8 cellular contexts compared by ENCODE assay signal in the genomic region with DNA sequence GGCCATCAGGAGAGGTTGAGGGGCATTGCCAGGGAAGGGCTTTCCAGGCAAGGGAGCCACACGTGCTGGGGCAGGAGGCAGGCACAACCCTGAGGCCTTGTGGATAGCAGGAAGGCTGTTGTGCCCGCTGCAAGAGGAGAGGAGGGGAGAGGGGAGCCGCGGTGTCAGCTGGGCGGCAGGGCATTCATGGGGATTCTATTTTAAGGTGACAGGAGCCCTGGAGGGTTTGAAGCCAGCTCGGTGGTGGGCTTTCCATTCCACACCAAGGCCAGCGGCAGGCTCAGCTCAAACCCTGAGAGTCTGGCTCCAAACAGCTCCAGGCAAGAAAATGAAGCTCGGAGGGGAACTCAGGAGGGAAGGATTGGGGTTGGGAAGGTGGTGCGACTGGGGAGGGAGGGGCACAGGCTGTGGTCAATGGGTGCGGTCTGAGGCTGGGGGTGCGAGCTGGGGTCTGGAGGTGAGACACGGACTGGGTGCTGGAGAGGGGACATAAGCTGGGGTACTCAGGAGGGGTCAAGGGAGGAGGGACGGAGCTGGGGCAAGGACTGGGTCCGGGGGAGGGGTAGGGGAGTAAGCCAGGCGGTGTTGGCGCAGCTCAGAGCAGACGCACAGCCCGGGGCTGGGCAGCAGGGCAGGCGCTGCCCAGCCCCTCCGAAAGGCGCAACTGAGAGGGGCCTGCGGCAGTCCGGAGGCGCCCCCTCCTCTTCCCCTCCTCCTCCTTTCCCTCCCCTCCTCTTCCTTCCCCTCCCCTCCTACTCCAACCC. TPM values are rescaled to one million over a fixed set of nuclear protein-coding genes. Genes with fewer than 3 reads are reported as not detected.
A peak's percentile ranks its signal among the peaks of the same experiment; 100 is the strongest.
DNase-seq lines count a peak whose midpoint lies in the region; ATAC-seq and TF ChIP-seq lines count a peak whose summit lies in the region.

No MANE protein-coding gene starts in this region.

- peaks cover 4% of the 10 kb centered on the region for H3K27me3 Mint-ChIP-seq in CD8-positive, alpha-beta T cell (ENCODE audit: low read depth)
- H3K27me3 Mint-ChIP-seq in T-cell = peaks cover 5 to 6% of the 10 kb centered on the region in 2 donors
- peaks cover 20% of the 10 kb centered on the region for H3K27me3 Mint-ChIP-seq in glutamatergic neuron (ENCODE audit: unreplicated experiment)
- H3K27me3 Mint-ChIP-seq in osteocyte (ENCODE audit: unreplicated experiment) = peaks cover 5% of the 10 kb centered on the region

- no peaks in the 10 kb centered on the region for H4K20me1 ChIP-seq in OCI-LY7 (ENCODE audit: insufficient read depth, low read length)

- no TSS peak for BruUV-seq in OCI-LY7 (replicated peaks; lab: Mats Ljungman, UMichigan)

- no peaks in the 10 kb centered on the region for H3K9me2 ChIP-seq in OCI-LY7 (ENCODE audit: insufficient read depth, low read length)

- CTCF ChIA-PET in CD8-positive, alpha-beta T cell (lab: Charles Lee) = interaction anchor here (0.6 to 8.9 kb wide), 9 partner anchors 9 to 1049 kb away, joined by 3 to 118 read pairs (median 3); no protein-coding TSS in a partner anchor
- CTCF ChIA-PET in T-cell (lab: Charles Lee) (interaction anchor here (0.6 to 2.7 kb wide), 18 partner anchors 15 to 1539 kb away, joined by 3 to 9 read pairs (median 3); partner anchors contain the start of gene MCM2 (in 1 of the 2)), OCI-LY7 (lab: Charles Lee; ENCODE audit: unreplicated experiment) (interaction anchor here (0.7 kb wide), 1 partner anchor 592 kb away, joined by 3 read pairs; no protein-coding TSS in a partner anchor)

- H3K79me2 ChIP-seq in OCI-LY7 (ENCODE audit: insufficient read depth, low read depth, low read length) = no peaks in the 10 kb centered on the region

- H3K9me3 ChIP-seq in CD8-positive, alpha-beta T cell (ENCODE audit: low read length) = no peaks in the 10 kb centered on the region
- H3K9me3 ChIP-seq in OCI-LY7 (ENCODE audit: low read length) = no peaks in the 10 kb centered on the region

- H3K27ac Mint-ChIP-seq in CD8-positive, alpha-beta T cell = peak overlapping the region; percentile 60
- H3K27ac Mint-ChIP-seq in T-cell = peak overlapping the region; percentile 70 to 77
- H3K27ac Mint-ChIP-seq in glutamatergic neuron (ENCODE audit: unreplicated experiment) = peak overlapping the region; percentile 55
- H3K27ac Mint-ChIP-seq in osteocyte (ENCODE audit: unreplicated experiment) = peak overlapping the region; percentile 52

- no peak for DNase-seq in CD8-positive, alpha-beta T cell
- no peak for DNase-seq in T-cell
- DNase-seq in glutamatergic neuron = no peak
- no peak for DNase-seq in osteocyte (ENCODE audit: extremely low spot score, unreplicated experiment)
- no peak for DNase-seq in OCI-LY7 (ENCODE audit: low spot score)
- DNase-seq in kidney glomerular epithelial cell (lab: John Stamatoyannopoulos, UW) = no peak

- no peak overlapping the region for H3K4me2 ChIP-seq in OCI-LY7 (ENCODE audit: low read length)

- H3K4me3 ChIP-seq in CD8-positive, alpha-beta T cell (ENCODE audit: low read depth, low read length) = peak overlapping the region; percentile 48
- no peak overlapping the region for H3K4me3 ChIP-seq in OCI-LY7 (ENCODE audit: low read depth, low read length, poor library complexity, severe bottlenecking)

- peaks cover 11% of the 10 kb centered on the region for H3K4me1 Mint-ChIP-seq in CD8-positive, alpha-beta T cell (ENCODE audit: low read depth)
- H3K4me1 Mint-ChIP-seq in T-cell = peaks cover 11 to 15% (median 12%) of the 10 kb centered on the region in 3 donors
- H3K4me1 Mint-ChIP-seq in glutamatergic neuron (ENCODE audit: low read depth, unreplicated experiment) = peaks cover 53% of the 10 kb centered on the region
- peaks cover 14% of the 10 kb centered on the region for H3K4me1 Mint-ChIP-seq in osteocyte (ENCODE audit: unreplicated experiment)

- POLR2A ChIA-PET in CD8-positive, alpha-beta T cell (lab: Charles Lee) = interaction anchor here (0.5 kb wide), 1 partner anchor 44 kb away, joined by 3 read pairs; no protein-coding TSS in a partner anchor
- POLR2A ChIA-PET in T-cell (lab: Charles Lee) (no interaction called here), OCI-LY7 (lab: Charles Lee) (interaction anchor here (0.6 to 1.1 kb wide), 2 partner anchors 15 to 773 kb away, joined by 3 read pairs; no protein-coding TSS in a partner anchor)

- H3K4me3 Mint-ChIP-seq in CD8-positive, alpha-beta T cell = peak overlapping the region; percentile 79
- H3K4me3 Mint-ChIP-seq in T-cell (peak overlapping the region; percentile 73 to 77 (median 76)), glutamatergic neuron (ENCODE audit: unreplicated experiment) (no peak overlapping the region), osteocyte (ENCODE audit: unreplicated experiment) (peak overlapping the region; percentile 66)

- no peaks in the 10 kb centered on the region for H3K9me3 Mint-ChIP-seq in CD8-positive, alpha-beta T cell
- no peaks in the 10 kb centered on the region for H3K9me3 Mint-ChIP-seq in T-cell
- peaks cover 15% of the 10 kb centered on the region for H3K9me3 Mint-ChIP-seq in glutamatergic neuron (ENCODE audit: unreplicated experiment)
- H3K9me3 Mint-ChIP-seq in osteocyte (ENCODE audit: unreplicated experiment) = no peaks in the 10 kb centered on the region

- no peak overlapping the region for H2AFZ ChIP-seq in OCI-LY7 (ENCODE audit: low read length)

- no peak for TF ChIP-seq CTCF in CD8-positive, alpha-beta T cell (IDR thresholded peaks at IDR 0.05)
- TF ChIP-seq CTCF in glutamatergic neuron (IDR thresholded peaks at IDR 0.05; ENCODE audit: partially characterized antibody, unreplicated experiment) (no peak), osteocyte (IDR thresholded peaks at IDR 0.05) (no peak), OCI-LY7 (conservative IDR thresholded peaks at IDR 0.05; ENCODE audit: low read length) (no peak)

- no peak for ATAC-seq in CD8-positive, alpha-beta T cell
- ATAC-seq in T-cell (replicated peaks in 1 of 4) = peak in 3 of 4 experiments; percentile 17 to 22 (median 21)
- no peak for ATAC-seq in HG03439 (IDR thresholded peaks at IDR 0.05; ENCODE audit: unreplicated experiment)
- no peak for ATAC-seq in GM18873 (IDR thresholded peaks at IDR 0.05; ENCODE audit: low FRiP score, unreplicated experiment)

- H3K36me3 ChIP-seq in CD8-positive, alpha-beta T cell (ENCODE audit: insufficient read depth, low read length) = no peaks in the 10 kb centered on the region
- no peaks in the 10 kb centered on the region for H3K36me3 ChIP-seq in OCI-LY7 (ENCODE audit: insufficient read depth, low read length)

- H3K27me3 ChIP-seq in CD8-positive, alpha-beta T cell (ENCODE audit: insufficient read depth, low read length) = no peaks in the 10 kb centered on the region

- H3K36me3 Mint-ChIP-seq in CD8-positive, alpha-beta T cell = no peaks in the 10 kb centered on the region
- H3K36me3 Mint-ChIP-seq in T-cell (no peaks in the 10 kb centered on the region), glutamatergic neuron (ENCODE audit: unreplicated experiment) (no peaks in the 10 kb centered on the region), osteocyte (ENCODE audit: unreplicated experiment) (no peaks in the 10 kb centered on the region)

- peaks cover 11% of the 10 kb centered on the region for H3K4me1 ChIP-seq in CD8-positive, alpha-beta T cell (ENCODE audit: insufficient read depth, low read length)
- H3K4me1 ChIP-seq in OCI-LY7 (ENCODE audit: insufficient read depth, low read length, poor library complexity, severe bottlenecking) = peaks cover 3% of the 10 kb centered on the region

- H3K27ac ChIP-seq in CD8-positive, alpha-beta T cell (ENCODE audit: low read depth, low read length) = no peak overlapping the region
- no peak overlapping the region for H3K27ac ChIP-seq in OCI-LY7 (ENCODE audit: low read depth, low read length, poor library complexity, severe bottlenecking)

- intact Hi-C loops in CD8-positive, alpha-beta T cell (cut with DNase I, micrococcal nuclease) = loop anchor here (1.0 to 10.0 kb wide), 8 partner anchors 43 to 1412 kb away; partner anchors contain the start of genes PLXNA1 (in 2 of the 2), CHCHD6 (in 1 of the 2) and TPRA1 (in 1 of the 2)
- intact Hi-C loops in OCI-LY7 (cut with micrococcal nuclease; ENCODE audit: unreplicated experiment) = loop anchor here (10.0 kb wide), 1 partner anchor 872 kb away; no protein-coding TSS in a partner anchor

RNA-seq across cellular contexts. Expression of gene TPRA1, which starts 43.4 kb away (rescaled TPM):
- total RNA-seq in CD8-positive, alpha-beta T cell = 1 to 10 TPM; 6.0 to 6.1 TPM
- total RNA-seq in T-cell = 10 to 100 TPM; 17.1 to 38.4 (median 34.6) TPM
- total RNA-seq in glutamatergic neuron (ENCODE audit: unreplicated experiment) = 21.2 TPM
- total RNA-seq in osteocyte = 49.0 and 49.7 TPM in 2 replicates
- 25.6 and 32.3 TPM in 2 replicates for total RNA-seq in OCI-LY7 (2014; rRNA removed; shearing (Covaris generic))
- total RNA-seq in OCI-LY7 (2022) = 44.6 and 51.4 TPM in 2 replicates

RNA-seq across cellular contexts. Expression of gene MCM2, which starts 51.1 kb away (rescaled TPM):
- total RNA-seq in CD8-positive, alpha-beta T cell = 10 to 100 TPM; 13.7 to 14.0 TPM
- total RNA-seq in T-cell = 10 to 100 TPM in 4 of 5 donors, 1 to 10 TPM in 1; 8.4 to 23.2 (median 14.1) TPM
- 21.3 TPM for total RNA-seq in glutamatergic neuron (ENCODE audit: unreplicated experiment)
- 19.2 and 20.4 TPM in 2 replicates for total RNA-seq in osteocyte
- 207 and 237 TPM in 2 replicates for total RNA-seq in OCI-LY7 (2014; rRNA removed; shearing (Covaris generic))
- 218 and 234 TPM in 2 replicates for total RNA-seq in OCI-LY7 (2022)

Comparison
In these comparisons a context has a peak if more than half of its experiments do, and no peak if none do; other contexts are left out.
1. ATAC-seq: peak in T-cell (3 of 4); none in CD8-positive, alpha-beta T cell (single experiment), HG03439 (single experiment) and GM18873 (single experiment).
2. POLR2A ChIA-PET loops: an anchor here in CD8-positive, alpha-beta T cell (0.5 kb wide) and OCI-LY7 (0.6 to 1.1 kb wide); none called in T-cell.
3. Peak in every context shown above with its lines, with median percentiles within 50 percentile points of each other: H3K27ac Mint-ChIP-seq.